Comparison of ENCODE assay signal across 1 cellular context in the genomic region with DNA sequence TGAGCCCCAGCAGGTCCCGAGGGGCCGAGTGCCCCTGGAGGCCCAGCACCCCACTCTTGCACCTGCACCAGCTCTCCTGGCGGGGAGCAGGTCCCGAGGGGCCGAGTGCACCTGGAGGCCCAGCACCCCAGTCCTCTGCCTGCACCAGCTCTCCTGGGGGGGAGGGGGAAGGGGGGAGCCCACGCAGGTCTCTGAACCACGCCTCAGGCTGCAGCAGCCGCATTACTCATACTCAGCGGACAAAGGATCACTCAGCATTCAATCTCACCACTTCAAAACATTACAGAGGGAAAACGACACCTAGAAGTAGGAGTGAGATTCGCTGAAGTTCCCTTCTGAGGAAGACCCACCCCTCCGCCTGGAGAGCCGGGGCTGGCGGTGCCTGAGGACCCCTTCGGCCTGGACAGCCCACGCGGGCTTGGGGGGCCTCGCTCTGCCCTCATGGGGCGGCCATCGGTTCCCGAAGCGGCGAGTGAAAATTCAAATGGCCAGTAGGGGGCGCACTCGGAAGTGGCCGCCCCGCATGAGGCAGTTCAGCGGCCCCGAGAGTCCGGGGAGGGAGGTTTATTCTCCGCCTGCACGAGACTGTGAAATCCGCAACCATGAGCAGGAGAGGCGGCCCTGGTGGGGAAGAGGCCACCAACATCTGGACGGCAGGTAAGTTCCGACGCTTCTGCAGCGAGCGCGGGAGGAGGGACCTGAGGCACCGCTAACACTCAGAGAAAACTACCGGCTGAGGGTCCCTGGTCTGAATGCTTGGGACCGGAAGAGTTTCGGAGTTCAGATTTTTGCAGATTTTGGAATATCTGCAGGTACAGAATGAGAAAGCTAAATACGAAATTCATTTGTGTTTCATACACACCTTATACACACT.
TF ChIP-seq lines count a peak whose summit lies in the region.

No MANE protein-coding gene starts in this region.

TF ChIP-seq in HepG2, 621 proteins besides CTCF, POLR2A, EP300 and RAD21 (continued from another document and continues in another):
- TF ChIP-seq, protein P1, sequence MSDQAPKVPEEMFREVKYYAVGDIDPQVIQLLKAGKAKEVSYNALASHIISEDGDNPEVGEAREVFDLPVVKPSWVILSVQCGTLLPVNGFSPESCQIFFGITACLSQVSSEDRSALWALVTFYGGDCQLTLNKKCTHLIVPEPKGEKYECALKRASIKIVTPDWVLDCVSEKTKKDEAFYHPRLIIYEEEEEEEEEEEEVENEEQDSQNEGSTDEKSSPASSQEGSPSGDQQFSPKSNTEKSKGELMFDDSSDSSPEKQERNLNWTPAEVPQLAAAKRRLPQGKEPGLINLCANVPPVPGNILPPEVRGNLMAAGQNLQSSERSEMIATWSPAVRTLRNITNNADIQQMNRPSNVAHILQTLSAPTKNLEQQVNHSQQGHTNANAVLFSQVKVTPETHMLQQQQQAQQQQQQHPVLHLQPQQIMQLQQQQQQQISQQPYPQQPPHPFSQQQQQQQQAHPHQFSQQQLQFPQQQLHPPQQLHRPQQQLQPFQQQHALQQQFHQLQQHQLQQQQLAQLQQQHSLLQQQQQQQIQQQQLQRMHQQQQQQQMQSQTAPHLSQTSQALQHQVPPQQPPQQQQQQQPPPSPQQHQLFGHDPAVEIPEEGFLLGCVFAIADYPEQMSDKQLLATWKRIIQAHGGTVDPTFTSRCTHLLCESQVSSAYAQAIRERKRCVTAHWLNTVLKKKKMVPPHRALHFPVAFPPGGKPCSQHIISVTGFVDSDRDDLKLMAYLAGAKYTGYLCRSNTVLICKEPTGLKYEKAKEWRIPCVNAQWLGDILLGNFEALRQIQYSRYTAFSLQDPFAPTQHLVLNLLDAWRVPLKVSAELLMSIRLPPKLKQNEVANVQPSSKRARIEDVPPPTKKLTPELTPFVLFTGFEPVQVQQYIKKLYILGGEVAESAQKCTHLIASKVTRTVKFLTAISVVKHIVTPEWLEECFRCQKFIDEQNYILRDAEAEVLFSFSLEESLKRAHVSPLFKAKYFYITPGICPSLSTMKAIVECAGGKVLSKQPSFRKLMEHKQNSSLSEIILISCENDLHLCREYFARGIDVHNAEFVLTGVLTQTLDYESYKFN (CRISPR knock-in tag; conservative IDR thresholded peaks at IDR 0.05), result peak; percentile 61
- TF ChIP-seq ASH2L (IDR thresholded peaks at IDR 0.05; ENCODE audit: insufficient read length, low read depth, low read length) (peak; percentile 74), TOPORS (CRISPR knock-in tag; IDR thresholded peaks at IDR 0.05) (no peak), BORCS8-MEF2B (CRISPR knock-in tag; IDR thresholded peaks at IDR 0.05) (peak; percentile 69; the same call in 1 of the 2 replicates), ELF3 (CRISPR knock-in tag; IDR thresholded peaks at IDR 0.05) (peak; percentile 7; the same call in 1 of the 2 replicates), ETV6 (CRISPR knock-in tag; conservative IDR thresholded peaks at IDR 0.05) (0 out of 2 replicates have a peak, but pooled peaks have one; percentile 9), XRCC5 (optimal IDR thresholded peaks at IDR 0.05; ENCODE audit: low read length) (peak; percentile 83), THAP11 (CRISPR knock-in tag; IDR thresholded peaks at IDR 0.05) (peak; percentile 59; the same call in 1 of the 2 replicates), ARID2 (CRISPR knock-in tag; IDR thresholded peaks at IDR 0.05; ENCODE audit: borderline replicate concordance) (peak; percentile 90), ZSCAN30 (CRISPR knock-in tag; IDR thresholded peaks at IDR 0.05) (peak; percentile 75; the same call in 1 of the 2 replicates), ZEB1 (IDR thresholded peaks at IDR 0.05; ENCODE audit: insufficient replicate concordance, low read depth) (peak; percentile 76), ZNF446 (CRISPR knock-in tag; IDR thresholded peaks at IDR 0.05) (no peak), KLF11 (CRISPR knock-in tag; IDR thresholded peaks at IDR 0.05) (peak; percentile 48; the same call in 1 of the 2 replicates), ZMYM4 (CRISPR knock-in tag; IDR thresholded peaks at IDR 0.05) (peak; percentile 65), ZNF75D (CRISPR knock-in tag; IDR thresholded peaks at IDR 0.05; ENCODE audit: borderline replicate concordance) (0 out of 2 replicates have a peak, but pooled peaks have one; percentile 80), HDAC1 (CRISPR knock-in tag; IDR thresholded peaks at IDR 0.05) (peak; percentile 58), MED13 (CRISPR knock-in tag; IDR thresholded peaks at IDR 0.05) (no peak), RFXAP (CRISPR knock-in tag; IDR thresholded peaks at IDR 0.05; ENCODE audit: borderline replicate concordance) (0 out of 2 replicates have a peak, but pooled peaks have one; percentile 44), ETV5 (CRISPR knock-in tag; IDR thresholded peaks at IDR 0.05; ENCODE audit: borderline replicate concordance) (0 out of 2 replicates have a peak, but pooled peaks have one; percentile 48), TARDBP (CRISPR knock-in tag; IDR thresholded peaks at IDR 0.05) (peak; percentile 76), HIVEP1 (CRISPR knock-in tag; IDR thresholded peaks at IDR 0.05) (peak; percentile 33; the same call in 1 of the 2 replicates), GATAD2A (CRISPR knock-in tag; IDR thresholded peaks at IDR 0.05) (peak; percentile 85)
- TF ChIP-seq, protein P2, sequence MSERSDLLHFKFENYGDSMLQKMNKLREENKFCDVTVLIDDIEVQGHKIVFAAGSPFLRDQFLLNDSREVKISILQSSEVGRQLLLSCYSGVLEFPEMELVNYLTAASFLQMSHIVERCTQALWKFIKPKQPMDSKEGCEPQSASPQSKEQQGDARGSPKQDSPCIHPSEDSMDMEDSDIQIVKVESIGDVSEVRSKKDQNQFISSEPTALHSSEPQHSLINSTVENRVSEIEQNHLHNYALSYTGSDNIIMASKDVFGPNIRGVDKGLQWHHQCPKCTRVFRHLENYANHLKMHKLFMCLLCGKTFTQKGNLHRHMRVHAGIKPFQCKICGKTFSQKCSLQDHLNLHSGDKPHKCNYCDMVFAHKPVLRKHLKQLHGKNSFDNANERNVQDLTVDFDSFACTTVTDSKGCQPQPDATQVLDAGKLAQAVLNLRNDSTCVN (CRISPR knock-in tag; IDR thresholded peaks at IDR 0.05; ENCODE audit: borderline replicate concordance), result peak; percentile 36; the same call in 1 of the 2 replicates
- TF ChIP-seq, protein P3, sequence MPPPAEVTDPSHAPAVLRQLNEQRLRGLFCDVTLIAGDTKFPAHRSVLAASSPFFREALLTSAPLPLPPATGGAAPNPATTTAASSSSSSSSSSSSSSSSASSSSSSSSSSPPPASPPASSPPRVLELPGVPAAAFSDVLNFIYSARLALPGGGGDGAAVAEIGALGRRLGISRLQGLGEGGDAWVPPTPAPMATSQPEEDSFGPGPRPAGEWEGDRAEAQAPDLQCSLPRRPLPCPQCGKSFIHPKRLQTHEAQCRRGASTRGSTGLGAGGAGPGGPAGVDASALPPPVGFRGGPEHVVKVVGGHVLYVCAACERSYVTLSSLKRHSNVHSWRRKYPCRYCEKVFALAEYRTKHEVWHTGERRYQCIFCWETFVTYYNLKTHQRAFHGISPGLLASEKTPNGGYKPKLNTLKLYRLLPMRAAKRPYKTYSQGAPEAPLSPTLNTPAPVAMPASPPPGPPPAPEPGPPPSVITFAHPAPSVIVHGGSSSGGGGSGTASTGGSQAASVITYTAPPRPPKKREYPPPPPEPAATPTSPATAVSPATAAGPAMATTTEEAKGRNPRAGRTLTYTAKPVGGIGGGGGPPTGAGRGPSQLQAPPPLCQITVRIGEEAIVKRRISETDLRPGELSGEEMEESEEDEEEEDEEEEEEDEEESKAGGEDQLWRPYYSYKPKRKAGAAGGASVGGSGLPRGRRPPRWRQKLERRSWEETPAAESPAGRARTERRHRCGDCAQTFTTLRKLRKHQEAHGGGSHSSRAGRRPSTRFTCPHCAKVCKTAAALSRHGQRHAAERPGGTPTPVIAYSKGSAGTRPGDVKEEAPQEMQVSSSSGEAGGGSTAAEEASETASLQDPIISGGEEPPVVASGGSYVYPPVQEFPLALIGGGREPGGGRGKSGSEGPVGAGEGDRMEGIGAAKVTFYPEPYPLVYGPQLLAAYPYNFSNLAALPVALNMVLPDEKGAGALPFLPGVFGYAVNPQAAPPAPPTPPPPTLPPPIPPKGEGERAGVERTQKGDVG (CRISPR knock-in tag; IDR thresholded peaks at IDR 0.05; ENCODE audit: borderline replicate concordance), result peak; percentile 83; the same call in 1 of the 2 replicates
- TF ChIP-seq, protein P4, sequence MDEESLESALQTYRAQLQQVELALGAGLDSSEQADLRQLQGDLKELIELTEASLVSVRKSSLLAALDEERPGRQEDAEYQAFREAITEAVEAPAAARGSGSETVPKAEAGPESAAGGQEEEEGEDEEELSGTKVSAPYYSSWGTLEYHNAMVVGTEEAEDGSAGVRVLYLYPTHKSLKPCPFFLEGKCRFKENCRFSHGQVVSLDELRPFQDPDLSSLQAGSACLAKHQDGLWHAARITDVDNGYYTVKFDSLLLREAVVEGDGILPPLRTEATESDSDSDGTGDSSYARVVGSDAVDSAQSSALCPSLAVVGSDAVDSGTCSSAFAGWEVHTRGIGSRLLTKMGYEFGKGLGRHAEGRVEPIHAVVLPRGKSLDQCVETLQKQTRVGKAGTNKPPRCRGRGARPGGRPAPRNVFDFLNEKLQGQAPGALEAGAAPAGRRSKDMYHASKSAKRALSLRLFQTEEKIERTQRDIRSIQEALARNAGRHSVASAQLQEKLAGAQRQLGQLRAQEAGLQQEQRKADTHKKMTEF (CRISPR knock-in tag; IDR thresholded peaks at IDR 0.05), result peak; percentile 92
- TF ChIP-seq, protein P5, sequence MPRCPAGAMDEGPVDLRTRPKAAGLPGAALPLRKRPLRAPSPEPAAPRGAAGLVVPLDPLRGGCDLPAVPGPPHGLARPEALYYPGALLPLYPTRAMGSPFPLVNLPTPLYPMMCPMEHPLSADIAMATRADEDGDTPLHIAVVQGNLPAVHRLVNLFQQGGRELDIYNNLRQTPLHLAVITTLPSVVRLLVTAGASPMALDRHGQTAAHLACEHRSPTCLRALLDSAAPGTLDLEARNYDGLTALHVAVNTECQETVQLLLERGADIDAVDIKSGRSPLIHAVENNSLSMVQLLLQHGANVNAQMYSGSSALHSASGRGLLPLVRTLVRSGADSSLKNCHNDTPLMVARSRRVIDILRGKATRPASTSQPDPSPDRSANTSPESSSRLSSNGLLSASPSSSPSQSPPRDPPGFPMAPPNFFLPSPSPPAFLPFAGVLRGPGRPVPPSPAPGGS (CRISPR knock-in tag; IDR thresholded peaks at IDR 0.05), result peak; percentile 70; the same call in 1 of the 2 replicates
- TF ChIP-seq, protein P6, sequence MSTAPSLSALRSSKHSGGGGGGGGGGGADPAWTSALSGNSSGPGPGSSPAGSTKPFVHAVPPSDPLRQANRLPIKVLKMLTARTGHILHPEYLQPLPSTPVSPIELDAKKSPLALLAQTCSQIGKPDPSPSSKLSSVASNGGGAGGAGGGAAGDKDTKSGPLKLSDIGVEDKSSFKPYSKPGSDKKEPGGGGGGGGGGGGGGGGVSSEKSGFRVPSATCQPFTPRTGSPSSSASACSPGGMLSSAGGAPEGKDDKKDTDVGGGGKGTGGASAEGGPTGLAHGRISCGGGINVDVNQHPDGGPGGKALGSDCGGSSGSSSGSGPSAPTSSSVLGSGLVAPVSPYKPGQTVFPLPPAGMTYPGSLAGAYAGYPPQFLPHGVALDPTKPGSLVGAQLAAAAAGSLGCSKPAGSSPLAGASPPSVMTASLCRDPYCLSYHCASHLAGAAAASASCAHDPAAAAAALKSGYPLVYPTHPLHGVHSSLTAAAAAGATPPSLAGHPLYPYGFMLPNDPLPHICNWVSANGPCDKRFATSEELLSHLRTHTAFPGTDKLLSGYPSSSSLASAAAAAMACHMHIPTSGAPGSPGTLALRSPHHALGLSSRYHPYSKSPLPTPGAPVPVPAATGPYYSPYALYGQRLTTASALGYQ (CRISPR knock-in tag; IDR thresholded peaks at IDR 0.05), result no peak
- TF ChIP-seq, protein P7, sequence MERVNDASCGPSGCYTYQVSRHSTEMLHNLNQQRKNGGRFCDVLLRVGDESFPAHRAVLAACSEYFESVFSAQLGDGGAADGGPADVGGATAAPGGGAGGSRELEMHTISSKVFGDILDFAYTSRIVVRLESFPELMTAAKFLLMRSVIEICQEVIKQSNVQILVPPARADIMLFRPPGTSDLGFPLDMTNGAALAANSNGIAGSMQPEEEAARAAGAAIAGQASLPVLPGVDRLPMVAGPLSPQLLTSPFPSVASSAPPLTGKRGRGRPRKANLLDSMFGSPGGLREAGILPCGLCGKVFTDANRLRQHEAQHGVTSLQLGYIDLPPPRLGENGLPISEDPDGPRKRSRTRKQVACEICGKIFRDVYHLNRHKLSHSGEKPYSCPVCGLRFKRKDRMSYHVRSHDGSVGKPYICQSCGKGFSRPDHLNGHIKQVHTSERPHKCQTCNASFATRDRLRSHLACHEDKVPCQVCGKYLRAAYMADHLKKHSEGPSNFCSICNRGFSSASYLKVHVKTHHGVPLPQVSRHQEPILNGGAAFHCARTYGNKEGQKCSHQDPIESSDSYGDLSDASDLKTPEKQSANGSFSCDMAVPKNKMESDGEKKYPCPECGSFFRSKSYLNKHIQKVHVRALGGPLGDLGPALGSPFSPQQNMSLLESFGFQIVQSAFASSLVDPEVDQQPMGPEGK (CRISPR knock-in tag; IDR thresholded peaks at IDR 0.05), result peak; percentile 90
- TF ChIP-seq, protein P8, sequence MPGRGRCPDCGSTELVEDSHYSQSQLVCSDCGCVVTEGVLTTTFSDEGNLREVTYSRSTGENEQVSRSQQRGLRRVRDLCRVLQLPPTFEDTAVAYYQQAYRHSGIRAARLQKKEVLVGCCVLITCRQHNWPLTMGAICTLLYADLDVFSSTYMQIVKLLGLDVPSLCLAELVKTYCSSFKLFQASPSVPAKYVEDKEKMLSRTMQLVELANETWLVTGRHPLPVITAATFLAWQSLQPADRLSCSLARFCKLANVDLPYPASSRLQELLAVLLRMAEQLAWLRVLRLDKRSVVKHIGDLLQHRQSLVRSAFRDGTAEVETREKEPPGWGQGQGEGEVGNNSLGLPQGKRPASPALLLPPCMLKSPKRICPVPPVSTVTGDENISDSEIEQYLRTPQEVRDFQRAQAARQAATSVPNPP (CRISPR knock-in tag; IDR thresholded peaks at IDR 0.05), result peak; percentile 72; the same call in 1 of the 2 replicates
- TF ChIP-seq, protein P9, sequence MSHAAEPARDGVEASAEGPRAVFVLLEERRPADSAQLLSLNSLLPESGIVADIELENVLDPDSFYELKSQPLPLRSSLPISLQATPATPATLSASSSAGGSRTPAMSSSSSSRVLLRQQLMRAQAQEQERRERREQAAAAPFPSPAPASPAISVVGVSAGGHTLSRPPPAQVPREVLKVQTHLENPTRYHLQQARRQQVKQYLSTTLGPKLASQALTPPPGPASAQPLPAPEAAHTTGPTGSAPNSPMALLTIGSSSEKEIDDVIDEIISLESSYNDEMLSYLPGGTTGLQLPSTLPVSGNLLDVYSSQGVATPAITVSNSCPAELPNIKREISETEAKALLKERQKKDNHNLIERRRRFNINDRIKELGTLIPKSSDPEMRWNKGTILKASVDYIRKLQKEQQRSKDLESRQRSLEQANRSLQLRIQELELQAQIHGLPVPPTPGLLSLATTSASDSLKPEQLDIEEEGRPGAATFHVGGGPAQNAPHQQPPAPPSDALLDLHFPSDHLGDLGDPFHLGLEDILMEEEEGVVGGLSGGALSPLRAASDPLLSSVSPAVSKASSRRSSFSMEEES (CRISPR knock-in tag; IDR thresholded peaks at IDR 0.05), result peak; percentile 61; the same call in 1 of the 2 replicates
- TF ChIP-seq, protein P10, sequence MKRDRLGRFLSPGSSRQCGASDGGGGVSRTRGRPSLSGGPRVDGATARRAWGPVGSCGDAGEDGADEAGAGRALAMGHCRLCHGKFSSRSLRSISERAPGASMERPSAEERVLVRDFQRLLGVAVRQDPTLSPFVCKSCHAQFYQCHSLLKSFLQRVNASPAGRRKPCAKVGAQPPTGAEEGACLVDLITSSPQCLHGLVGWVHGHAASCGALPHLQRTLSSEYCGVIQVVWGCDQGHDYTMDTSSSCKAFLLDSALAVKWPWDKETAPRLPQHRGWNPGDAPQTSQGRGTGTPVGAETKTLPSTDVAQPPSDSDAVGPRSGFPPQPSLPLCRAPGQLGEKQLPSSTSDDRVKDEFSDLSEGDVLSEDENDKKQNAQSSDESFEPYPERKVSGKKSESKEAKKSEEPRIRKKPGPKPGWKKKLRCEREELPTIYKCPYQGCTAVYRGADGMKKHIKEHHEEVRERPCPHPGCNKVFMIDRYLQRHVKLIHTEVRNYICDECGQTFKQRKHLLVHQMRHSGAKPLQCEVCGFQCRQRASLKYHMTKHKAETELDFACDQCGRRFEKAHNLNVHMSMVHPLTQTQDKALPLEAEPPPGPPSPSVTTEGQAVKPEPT (CRISPR knock-in tag; IDR thresholded peaks at IDR 0.05; ENCODE audit: low read depth), result 0 out of 2 replicates have a peak, but pooled peaks have one; percentile 36
